Comparison of ENCODE assay signal across 12 cellular contexts in the genomic region with DNA sequence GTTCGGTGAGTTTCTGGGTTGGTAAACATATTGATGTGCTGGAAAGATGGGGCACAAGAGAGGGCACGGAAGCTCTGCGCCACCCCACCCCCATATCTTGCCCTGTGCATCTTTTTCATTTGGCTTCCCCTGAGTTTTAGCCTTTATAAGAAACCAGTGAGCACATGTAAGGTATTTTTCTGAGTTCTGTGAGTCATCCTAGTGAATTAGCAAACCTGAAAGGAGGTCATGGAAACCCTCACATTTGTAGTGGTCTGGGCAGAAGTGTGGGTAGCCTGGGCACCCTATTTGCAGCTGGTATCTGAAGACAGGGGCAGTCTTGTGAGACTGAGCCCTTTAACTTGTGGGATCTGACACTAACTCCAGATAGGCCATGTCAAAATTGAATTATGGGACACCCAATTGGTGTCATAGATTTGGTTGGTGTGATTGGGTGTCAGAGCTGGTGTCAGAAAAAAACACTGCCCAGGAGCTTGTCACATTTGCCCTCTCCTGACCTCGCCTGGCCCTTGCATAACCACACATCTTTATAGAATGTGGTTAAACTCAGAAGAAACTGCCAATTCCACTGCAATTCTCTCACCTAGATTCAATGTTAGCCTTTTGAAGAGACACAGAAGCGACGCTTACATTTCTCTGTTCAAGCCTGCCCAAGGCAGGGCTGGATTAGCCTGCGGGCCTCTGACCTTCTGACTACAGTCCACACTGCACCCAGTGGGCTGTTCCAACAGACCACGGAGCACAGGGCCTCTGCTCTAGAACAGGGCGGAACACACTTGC. TPM values are rescaled to one million over a fixed set of nuclear protein-coding genes. Genes with fewer than 3 reads are reported as not detected.
DNase-seq lines count a peak whose midpoint lies in the region; ATAC-seq and TF ChIP-seq lines count a peak whose summit lies in the region.
"Had no signal": no experiment of that assay in that cellular context is flagged by ENCODE, and none has a peak within 500 bp of the region (broad histone marks: within the 10 kb centered on the region; RNA-seq: fewer than 3 reads in every experiment).

No MANE protein-coding gene starts in this region.

- H3K27ac ChIP-seq in ectodermal cell (ENCODE audit: insufficient read depth, low read depth, low read length, poor library complexity, severe bottlenecking) = peak overlapping the region; percentile 26
- H3K27ac ChIP-seq in A673 (ENCODE audit: low read depth, low read length, poor library complexity, severe bottlenecking) = no peak overlapping the region

- WGBS in ectodermal cell, 2 experiments = 87 to 88% methylated on average over 8 to 9 of the region's 9 CpGs

- no TSS peak for BruUV-seq in A673 (replicated peaks; lab: Mats Ljungman, UMichigan)

- H3K36me3 ChIP-seq in ectodermal cell (ENCODE audit: control insufficient read depth, insufficient read depth, low read length) (no peaks in the 10 kb centered on the region), A673 (ENCODE audit: insufficient read depth, low read length, poor library complexity, severe bottlenecking) (no peaks in the 10 kb centered on the region)

- intact Hi-C loops in A673 (cut with micrococcal nuclease; ENCODE audit: unreplicated experiment) = no loop called here

- TF ChIP-seq CTCF in A673 (conservative IDR thresholded peaks at IDR 0.05; ENCODE audit: low read depth, low read length) = no peak

- POLR2A ChIA-PET in A673 (lab: Charles Lee; ENCODE audit: low non-redundant PET) = no interaction called here

- no peak overlapping the region for H3K4me3 ChIP-seq in ectodermal cell (ENCODE audit: insufficient read depth, low read depth, low read length)
- no peak overlapping the region for H3K4me3 ChIP-seq in A673 (ENCODE audit: low read depth, low read length, poor library complexity, severe bottlenecking)

- H3K27me3 ChIP-seq in ectodermal cell (ENCODE audit: control insufficient read depth, insufficient read depth, low read length, poor library complexity, severe bottlenecking) (no peaks in the 10 kb centered on the region), A673 (replicated peaks; ENCODE audit: insufficient read depth, low read depth, low read length, poor library complexity) (no peaks in the 10 kb centered on the region)

- DNase-seq in stimulated activated CD8-positive, alpha-beta memory T cell treated with anti-CD3 and anti-CD28 coated beads, Interleukin-12 subunit alpha, Interleukin-12 subunit beta, amount 100 ng/mL, for 24 hours (ENCODE audit: extremely low read depth) = peak; percentile 60
- DNase-seq in dedifferentiated amniotic fluid mesenchymal stem cell (ENCODE audit: extremely low spot score) (no peak), NCI-H187 treated with DMSO at 0.1 percent for 48 hours (lab: John Stamatoyannopoulos, UW) (no peak), A673 (ENCODE audit: low spot score) (no peak)
- DNase-seq: anterior cingulate cortex, left cardiac atrium, NCI-H1930, substantia nigra had no signal

- H3K9me3 ChIP-seq in ectodermal cell (ENCODE audit: control insufficient read depth, low read length) (no peaks in the 10 kb centered on the region), A673 (ENCODE audit: low read depth, low read length, poor library complexity, severe bottlenecking) (no peaks in the 10 kb centered on the region)

- CTCF ChIA-PET in A673 (lab: Charles Lee) = no interaction called here

- H3K4me1 ChIP-seq in ectodermal cell (ENCODE audit: control insufficient read depth, insufficient read depth, low read length) (no peaks in the 10 kb centered on the region), A673 (ENCODE audit: insufficient read depth, low read length, poor library complexity, severe bottlenecking) (no peaks in the 10 kb centered on the region)

- peak; percentile 67 for ATAC-seq in HG02610 (IDR thresholded peaks at IDR 0.05; ENCODE audit: unreplicated experiment)
- ATAC-seq in activated CD4-positive, CD25-positive, alpha-beta regulatory T cell treated with anti-CD3 and anti-CD28 coated beads, Interleukin-2, amount 50 U/mL, for 24 hours = peak; percentile 83 to 84
- ATAC-seq in GM19328 (IDR thresholded peaks at IDR 0.05; ENCODE audit: unreplicated experiment) = no peak

RNA-seq across cellular contexts. Expression of a gene that starts 12.0 kb away (rescaled TPM):
- 9.2 TPM for polyA plus RNA-seq in ectodermal cell (2013, experiment 1 of 4)
- 9.9 TPM for polyA plus RNA-seq in ectodermal cell (2013, experiment 2 of 4)
- polyA plus RNA-seq in ectodermal cell (2013, experiment 3 of 4) = 7.8 TPM
- 9.0 TPM for polyA plus RNA-seq in ectodermal cell (2013, experiment 4 of 4)
- 6.6 and 8.7 TPM in 2 replicates for total RNA-seq in A673 (2021)

RNA-seq across cellular contexts. Expression of a gene that starts 51.2 kb away (rescaled TPM):
- 68.4 TPM for polyA plus RNA-seq in ectodermal cell (2013, experiment 1 of 4)
- 58.9 TPM for polyA plus RNA-seq in ectodermal cell (2013, experiment 2 of 4)
- polyA plus RNA-seq in ectodermal cell (2013, experiment 3 of 4) = 57.1 TPM
- polyA plus RNA-seq in ectodermal cell (2013, experiment 4 of 4) = 62.8 TPM
- total RNA-seq in A673 (2021) = 73.8 and 82.0 TPM in 2 replicates
